ENCODE assay signal across 36 cellular contexts in genomic region chr6:41224800-41225199, GRCh38. TPM values are rescaled to one million over a fixed set of nuclear protein-coding genes. Genes with fewer than 3 reads are reported as not detected.
"Had no signal": no experiment of that assay in that cellular context is flagged by ENCODE, and none has a peak within 500 bp of the region (broad histone marks: within the 10 kb centered on the region; RNA-seq: fewer than 3 reads in every experiment).

No MANE protein-coding gene starts in this region.

- H3K9me3 ChIP-seq: right lobe of liver, upper lobe of right lung, vagina had no signal

- H3K36me3 ChIP-seq: esophagus muscularis mucosa, heart right ventricle, left lung, neural progenitor cell, right lobe of liver, suprapubic skin, transverse colon, upper lobe of right lung, vagina had no signal

- H3K4me3 ChIP-seq: esophagus muscularis mucosa, heart right ventricle, left lung, neural progenitor cell, right lobe of liver, smooth muscle cell, suprapubic skin, transverse colon, upper lobe of right lung, vagina had no signal

- FAIRE-seq: endothelial cell of umbilical vein, islet of Langerhans had no signal

- ATAC-seq: foreskin keratinocyte; heart right ventricle; left cardiac atrium; left lung; naive thymus-derived CD4-positive, alpha-beta T cell; right lobe of liver; stimulated activated naive CD8-positive, alpha-beta T cell treated with anti-CD3 and anti-CD28 coated beads, Interleukin-15, amount 100 ng/mL, for 72 hours; upper lobe of right lung had no signal

- H3K4me1 ChIP-seq: esophagus muscularis mucosa, foreskin keratinocyte, heart right ventricle, neural progenitor cell, parathyroid adenoma, right lobe of liver, suprapubic skin, transverse colon, upper lobe of right lung, vagina had no signal

- DNase-seq: dermis blood vessel endothelial cell; effector memory CD4-positive, alpha-beta T cell; foreskin keratinocyte; glutamatergic neuron; heart right ventricle; hippocampal formation; left cardiac atrium; left lung; mesenchymal stem cell; midbrain; naive thymus-derived CD4-positive, alpha-beta T cell; right lobe of liver; stimulated activated CD4-positive, alpha-beta T cell treated with anti-CD3 and anti-CD28 coated beads, Interleukin-12 subunit alpha, Interleukin-12 subunit beta, amount 100 ng/mL, for 4 hours; stimulated activated CD4-positive, alpha-beta T cell treated with anti-CD3 and anti-CD28 coated beads, Interleukin-1b, Interleukin-23, amount 100 ng/mL, for 48 hours; stimulated activated CD4-positive, alpha-beta T cell treated with anti-CD3 and anti-CD28 coated beads, Interleukin-4, amount 100 ng/mL, for 1 hour; stimulated activated CD8-positive, alpha-beta memory T cell treated with anti-CD3 and anti-CD28 coated beads, Interleukin-4, amount 100 ng/mL, for 48 hours; stimulated activated naive CD4-positive, alpha-beta T cell; stimulated activated naive CD8-positive, alpha-beta T cell treated with anti-CD3 and anti-CD28 coated beads, Interleukin-15, amount 100 ng/mL, for 72 hours; transverse colon; upper lobe of right lung had no signal

- H3K27me3 ChIP-seq: neural progenitor cell, right lobe of liver, vagina had no signal

- H3K27ac ChIP-seq: esophagus muscularis mucosa, foreskin keratinocyte, heart right ventricle, left lung, neural progenitor cell, parathyroid adenoma, right lobe of liver, suprapubic skin, transverse colon, upper lobe of right lung, vagina had no signal

RNA-seq across cellular contexts. Expression of gene TREML4, which starts 3.3 kb away (rescaled TPM):
- total RNA-seq: dermis blood vessel endothelial cell, endothelial cell of umbilical vein, epithelial cell of proximal tubule, esophagus muscularis mucosa, fibroblast of lung, foreskin keratinocyte, heart right ventricle, kidney epithelial cell, left cardiac atrium, lower leg skin, lung microvascular endothelial cell, mucosa of gallbladder, osteoblast, progenitor cell of endocrine pancreas, smooth muscle cell, suprapubic skin, transverse colon, upper lobe of right lung, vagina had no signal
- polyA plus RNA-seq: endothelial cell of umbilical vein; fibroblast of lung; foreskin keratinocyte; naive thymus-derived CD4-positive, alpha-beta T cell; smooth muscle cell had no signal

RNA-seq across cellular contexts. Expression of gene TREML2, which starts 23.9 kb away (rescaled TPM):
- total RNA-seq: dermis blood vessel endothelial cell, endothelial cell of umbilical vein, epithelial cell of proximal tubule, fibroblast of lung, lung microvascular endothelial cell, mucosa of gallbladder, osteoblast, progenitor cell of endocrine pancreas, smooth muscle cell, suprapubic skin, vagina had no signal
- polyA plus RNA-seq: endothelial cell of umbilical vein, fibroblast of lung, smooth muscle cell had no signal
